21 cellular contexts compared by ENCODE assay signal in genomic region chr1:22045604-22046228, GRCh38. TPM values are rescaled to one million over a fixed set of nuclear protein-coding genes. Genes with fewer than 3 reads are reported as not detected.
A peak's percentile ranks its signal among the peaks of the same experiment; 100 is the strongest.
DNase-seq lines count a peak whose midpoint lies in the region; ATAC-seq, FAIRE-seq and TF ChIP-seq lines count a peak whose summit lies in the region.
"Had no signal": no experiment of that assay in that cellular context is flagged by ENCODE, and none has a peak within 500 bp of the region (broad histone marks: within the 10 kb centered on the region; RNA-seq: fewer than 3 reads in every experiment).

No MANE protein-coding gene starts in this region.

- RAD21 ChIA-PET in GM12878 (lab: Charles Lee; ENCODE audit: unreplicated experiment): interaction anchor here (0.9 to 1.5 kb wide), 2 partner anchors 17 to 20 kb away, joined by 3 to 5 read pairs; no protein-coding TSS in a partner anchor

- no peak overlapping the region for H4K5ac ChIP-seq in IMR-90 (ENCODE audit: low read depth, low read length)

- no peaks in the 10 kb centered on the region for H3K27me3 Mint-ChIP-seq in CD4-positive, alpha-beta memory T cell
- no peaks in the 10 kb centered on the region for H3K27me3 Mint-ChIP-seq in naive thymus-derived CD8-positive, alpha-beta T cell

- CTCF ChIA-PET in CD4-positive, alpha-beta memory T cell (lab: Charles Lee; ENCODE audit: partially characterized antibody): interaction anchor here (0.6 kb wide), 1 partner anchor 24 kb away, joined by 3 read pairs; no protein-coding TSS in a partner anchor
- CTCF ChIA-PET in IMR-90 (lab: Yijun Ruan, JAX): no interaction called here
- CTCF ChIA-PET in GM12878 (lab: Yijun Ruan, JAX): no interaction called here

- BruUV-seq in IMR-90 (replicated peaks; lab: Mats Ljungman, UMichigan) (no TSS peak), GM12878 (replicated peaks; lab: Mats Ljungman, UMichigan) (no TSS peak)

- no peak overlapping the region for H2AFZ ChIP-seq in IMR-90 (replicated peaks; ENCODE audit: low read length, poor library complexity)
- no peak overlapping the region for H2AFZ ChIP-seq in GM12878 (ENCODE audit: control insufficient read depth, low read depth, low read length)

- H3K4me1 ChIP-seq in CD4-positive, alpha-beta memory T cell (ENCODE audit: insufficient read depth, low read length): peaks cover 60% of the 10 kb centered on the region
- H3K4me1 ChIP-seq in IMR-90 (ENCODE audit: control insufficient read depth, insufficient read depth, low read length): peaks cover 5% of the 10 kb centered on the region
- H3K4me1 ChIP-seq in GM12878 (ENCODE audit: control insufficient read depth, insufficient read depth, low read length): peaks cover 37% of the 10 kb centered on the region
- H3K4me1 ChIP-seq: SJSA1 had no signal

- H3K79me1 ChIP-seq in IMR-90 (ENCODE audit: low read depth in 1 of 2, low read length in 2 of 2): no peaks in the 10 kb centered on the region

- no peak for TF ChIP-seq POLR2A in IMR-90 (IDR thresholded peaks at IDR 0.05; ENCODE audit: low read depth, low read length)
- TF ChIP-seq POLR2A in GM12878 (IDR thresholded peaks at IDR 0.05; ENCODE audit: low read depth, low read length): no peak

- POLR2A ChIA-PET in CD4-positive, alpha-beta memory T cell (lab: Charles Lee; ENCODE audit: partially characterized antibody): interaction anchor here (0.7 to 17.7 kb wide), 4 partner anchors 7 to 21 kb away, joined by 3 to 874 read pairs (median 8); no protein-coding TSS in a partner anchor
- POLR2A ChIA-PET in IMR-90 (lab: Charles Lee; ENCODE audit: unreplicated experiment) (no interaction called here), GM12878 (lab: Charles Lee) (interaction anchor here (0.6 to 21.4 kb wide), 2 partner anchors 19 to 30 kb away, joined by 3 to 325 read pairs; no protein-coding TSS in a partner anchor)
- POLR2A ChIA-PET in naive thymus-derived CD8-positive, alpha-beta T cell (lab: Charles Lee): interaction anchor here (11.8 kb wide), 1 partner anchor 8 kb away, joined by 297 read pairs; the partner anchor contains the start of gene CDC42

- peak overlapping the region; percentile 11 to 91 (median 68) for H3K27ac Mint-ChIP-seq in CD4-positive, alpha-beta memory T cell
- peak overlapping the region in 8 of 10 donors; percentile 11 to 70 (median 60) for H3K27ac Mint-ChIP-seq in naive thymus-derived CD8-positive, alpha-beta T cell

- no peaks in the 10 kb centered on the region for H3K36me3 ChIP-seq in CD4-positive, alpha-beta memory T cell (ENCODE audit: insufficient read depth, low read length)
- H3K36me3 ChIP-seq in IMR-90 (ENCODE audit: control insufficient read depth, insufficient read depth, low read length): no peaks in the 10 kb centered on the region
- H3K36me3 ChIP-seq in GM12878 (ENCODE audit: control insufficient read depth in 2 of 2, insufficient read depth in 2 of 2, low read length in 1 of 2): no peaks in the 10 kb centered on the region
- H3K36me3 ChIP-seq: breast epithelium, lower lobe of right lung, right atrium auricular region, SJSA1, transverse colon had no signal

- H3K4ac ChIP-seq in IMR-90 (ENCODE audit: low read depth, low read length): no peak overlapping the region

- no peak overlapping the region for H3K4me2 ChIP-seq in IMR-90 (ENCODE audit: low read depth, low read length)
- no peak overlapping the region for H3K4me2 ChIP-seq in GM12878 (ENCODE audit: control insufficient read depth, insufficient read depth)

- H4K91ac ChIP-seq in IMR-90 (ENCODE audit: insufficient read depth, low read depth, low read length): no peak overlapping the region

- H3K23ac ChIP-seq in IMR-90 (ENCODE audit: low read depth, low read length): 0 out of 2 replicates have a peak overlapping the region, but pooled peaks have one; percentile 31

- no peaks in the 10 kb centered on the region for H3K9me3 ChIP-seq in CD4-positive, alpha-beta memory T cell (ENCODE audit: control insufficient read depth in 1 of 2, low read length in 2 of 2)
- H3K9me3 ChIP-seq in IMR-90 (ENCODE audit: control insufficient read depth, insufficient read depth, low read length): no peaks in the 10 kb centered on the region; the same call in 1 of the 2 replicates
- peaks cover 2% of the 10 kb centered on the region; the same call in 1 of the 3 replicates for H3K9me3 ChIP-seq in GM12878 (replicated peaks; ENCODE audit: control insufficient read depth, insufficient read depth, low read length)
- H3K9me3 ChIP-seq: breast epithelium, lower lobe of right lung, right atrium auricular region, SJSA1, transverse colon had no signal

- no peak overlapping the region for H3K9ac ChIP-seq in IMR-90 (ENCODE audit: low read depth, low read length)
- H3K9ac ChIP-seq in GM12878 (ENCODE audit: control insufficient read depth, insufficient read depth, low read length): no peak overlapping the region

- H4K20me1 ChIP-seq in IMR-90 (ENCODE audit: insufficient read depth, low read length): no peaks in the 10 kb centered on the region
- H4K20me1 ChIP-seq in GM12878 (ENCODE audit: control insufficient read depth, insufficient read depth): no peaks in the 10 kb centered on the region

- H3K79me2 ChIP-seq in GM12878 (ENCODE audit: control insufficient read depth, insufficient read depth, low read length): no peaks in the 10 kb centered on the region

- H2BK5ac ChIP-seq in IMR-90 (ENCODE audit: low read depth, low read length, poor library complexity, severe bottlenecking): no peak overlapping the region

- no peak overlapping the region for H2AK9ac ChIP-seq in IMR-90 (replicated peaks; ENCODE audit: low read depth, low read length, poor library complexity)

- H3K4me3 ChIP-seq in CD4-positive, alpha-beta memory T cell (ENCODE audit: low read length in 2 of 2): no peak overlapping the region
- no peak overlapping the region for H3K4me3 ChIP-seq in IMR-90 (ENCODE audit: insufficient read depth, low read depth, low read length)
- H3K4me3 ChIP-seq in GM12878: no peak overlapping the region
- H3K4me3 ChIP-seq: breast epithelium, lower lobe of right lung, right atrium auricular region, SJSA1, transverse colon had no signal

- H2BK20ac ChIP-seq in IMR-90 (ENCODE audit: low read depth, low read length): no peak overlapping the region

- DNase-seq in CD4-positive, alpha-beta memory T cell: no peak
- DNase-seq in IMR-90: no peak
- DNase-seq in GM12878 (ENCODE audit: low read depth, low spot score): no peak
- DNase-seq in naive thymus-derived CD8-positive, alpha-beta T cell: no peak
- no peak for DNase-seq in omental fat pad (ENCODE audit: low spot score)
- no peak for DNase-seq in DMS 273 treated with DMSO at 0.1 percent for 48 hours (lab: John Stamatoyannopoulos, UW)
- DNase-seq in activated T-cell treated with anti-CD3 and anti-CD28 coated beads, Interleukin-2, amount 50 U/mL, for 48 hours: no peak
- DNase-seq: activated CD4-positive, alpha-beta T cell treated with anti-CD3 and anti-CD28 coated beads, Interleukin-2, amount 50 U/mL, for 48 hours; foreskin melanocyte; KG1; lower lobe of right lung; NCI-H1436 treated with DMSO at 0.1 percent for 48 hours; stimulated activated CD8-positive, alpha-beta memory T cell treated with anti-CD3 and anti-CD28 coated beads, Interleukin-4, amount 100 ng/mL, for 48 hours; transverse colon had no signal

- peaks cover 0 to 5% (median 0%) of the 10 kb centered on the region in 8 donors for H3K9me3 Mint-ChIP-seq in CD4-positive, alpha-beta memory T cell
- peaks cover 0 to 10% (median 4%) of the 10 kb centered on the region in 9 donors for H3K9me3 Mint-ChIP-seq in naive thymus-derived CD8-positive, alpha-beta T cell

- TF ChIP-seq RAD21 in IMR-90 (IDR thresholded peaks at IDR 0.05; ENCODE audit: low read length) (no peak), GM12878 (IDR thresholded peaks at IDR 0.05; ENCODE audit: insufficient read depth, low read depth, low read length) (no peak)

- no peak overlapping the region for H3K14ac ChIP-seq in IMR-90 (replicated peaks; ENCODE audit: low read depth, low read length)

- intact Hi-C loops in CD4-positive, alpha-beta memory T cell (cut with micrococcal nuclease): no loop called here
- intact Hi-C loops in IMR-90 (cut with micrococcal nuclease) (no loop called here), GM12878 (cut with micrococcal nuclease; ENCODE audit: unreplicated experiment) (loop anchor here (10.0 kb wide), 1 partner anchor 1679 kb away; no protein-coding TSS in a partner anchor)

- no CpG with 5 or more reads among the region's 2 CpGs for WGBS in IMR-90 (ENCODE audit: extremely low coverage in 2 of 2, insufficient read length in 1 of 2), 2 experiments
- WGBS in GM12878 (ENCODE audit: insufficient coverage, insufficient replicate concordance, low lambda C conversion rate, missing lambda C conversion rate): 46% methylated on average over 2 of the region's 2 CpGs

- peaks cover 0 to 4% of the 10 kb centered on the region in 2 donors for H3K36me3 Mint-ChIP-seq in CD4-positive, alpha-beta memory T cell
- H3K36me3 Mint-ChIP-seq in naive thymus-derived CD8-positive, alpha-beta T cell: peaks cover 0 to 5% (median 3%) of the 10 kb centered on the region in 3 donors

- peaks cover 5% of the 10 kb centered on the region; the same call in 1 of the 2 replicates for H3K9me1 ChIP-seq in IMR-90 (ENCODE audit: insufficient read depth, low read length)

- SMC1A ChIA-PET in GM12878 (lab: Charles Lee; ENCODE audit: uncharacterized antibody, unreplicated experiment): interaction anchor here (1.3 to 11.2 kb wide), 3 partner anchors 15 to 22 kb away, joined by 3 to 100 read pairs (median 3); no protein-coding TSS in a partner anchor

- no peak for FAIRE-seq in GM12878 (lab: Jason Lieb, UNC)
- FAIRE-seq: H54, TTC549 had no signal

- H3K27me3 ChIP-seq in CD4-positive, alpha-beta memory T cell (ENCODE audit: insufficient read depth, low read length): no peaks in the 10 kb centered on the region
- 0 out of 2 replicates have a peak, but pooled peaks cover 2% of the 10 kb centered on the region for H3K27me3 ChIP-seq in IMR-90 (ENCODE audit: control insufficient read depth, insufficient read depth, low read length)
- no peaks in the 10 kb centered on the region for H3K27me3 ChIP-seq in GM12878 (replicated peaks in 1 of 2; ENCODE audit: control insufficient read depth in 2 of 2, insufficient read depth in 2 of 2, low read length in 1 of 2)
- H3K27me3 ChIP-seq: breast epithelium, right atrium auricular region, SJSA1, transverse colon had no signal

- peak overlapping the region; percentile 20; the same call in 1 of the 2 replicates for H2AK5ac ChIP-seq in IMR-90 (ENCODE audit: low read depth, low read length)

- in situ Hi-C loops in IMR-90 (cut with MboI; ENCODE audit: low sequenced_read_pairs): no loop called here
- in situ Hi-C loops in GM12878 (cut with MboI): no loop called here

- ATAC-seq in IMR-90 (ENCODE audit: low read depth) (no peak), GM12878 (no peak), omental fat pad (ENCODE audit: low FRiP score) (no peak), GM21526 (IDR thresholded peaks at IDR 0.05; ENCODE audit: low FRiP score, unreplicated experiment) (no peak)
- ATAC-seq in naive thymus-derived CD8-positive, alpha-beta T cell: no peak
- ATAC-seq: lower lobe of right lung had no signal

- H3K18ac ChIP-seq in IMR-90 (ENCODE audit: low read depth, low read length): no peak overlapping the region

- no peak overlapping the region for H3K27ac ChIP-seq in CD4-positive, alpha-beta memory T cell (ENCODE audit: low read depth, low read length)
- H3K27ac ChIP-seq in IMR-90 (ENCODE audit: insufficient read depth, low read length): no peak overlapping the region
- H3K27ac ChIP-seq in GM12878 (ENCODE audit: control insufficient read depth, insufficient read depth): peak overlapping the region; percentile 3; the same call in 1 of the 2 replicates
- H3K27ac ChIP-seq: breast epithelium, lower lobe of right lung, right atrium auricular region, SJSA1, transverse colon had no signal

- peaks cover 40 to 72% (median 54%) of the 10 kb centered on the region in 4 donors for H3K4me1 Mint-ChIP-seq in CD4-positive, alpha-beta memory T cell
- H3K4me1 Mint-ChIP-seq in naive thymus-derived CD8-positive, alpha-beta T cell: peaks cover 36 to 64% (median 60%) of the 10 kb centered on the region in 4 donors

- H2BK120ac ChIP-seq in IMR-90 (ENCODE audit: low read depth, low read length): no peak overlapping the region

- H4K8ac ChIP-seq in IMR-90 (ENCODE audit: low read depth in 2 of 2, low read length in 2 of 2): no peak overlapping the region

- peak overlapping the region in 6 of 8 donors; percentile 13 to 74 (median 30) for H3K4me3 Mint-ChIP-seq in CD4-positive, alpha-beta memory T cell
- peak overlapping the region in 2 of 10 donors; percentile 2 to 51 for H3K4me3 Mint-ChIP-seq in naive thymus-derived CD8-positive, alpha-beta T cell

- no peak overlapping the region for H3K56ac ChIP-seq in IMR-90 (ENCODE audit: extremely low read depth, insufficient read depth, low read length)

- TF ChIP-seq CTCF in IMR-90 (conservative IDR thresholded peaks at IDR 0.05; ENCODE audit: low read depth, low read length): no peak
- TF ChIP-seq CTCF in GM12878 (IDR thresholded peaks at IDR 0.05 in 2 of 3, conservative IDR thresholded peaks at IDR 0.05 in 1 of 3; ENCODE audit: control insufficient read depth in 2 of 3, extremely low read depth in 1 of 3, insufficient read depth in 1 of 3, low read depth in 3 of 3, low read length in 3 of 3): no peak
- no peak for TF ChIP-seq CTCF in omental fat pad (IDR thresholded peaks at IDR 0.05)

- TF ChIP-seq EP300 in GM12878 (IDR thresholded peaks at IDR 0.05; ENCODE audit: borderline replicate concordance in 1 of 2, control insufficient read depth in 1 of 2, low read depth in 2 of 2, low read length in 2 of 2): no peak

- dilution Hi-C loops in IMR-90 (cut with HindIII; ENCODE audit: low sequenced_read_pairs, unreplicated experiment): no loop called here

- H2BK15ac ChIP-seq in IMR-90 (ENCODE audit: low read depth, low read length): no peak overlapping the region

RNA-seq across cellular contexts. Expression of gene CDC42, which starts 6.8 kb away (rescaled TPM):
- 100 to 1,000 TPM; 195 to 202 TPM for total RNA-seq in CD4-positive, alpha-beta memory T cell
- polyA plus RNA-seq in CD4-positive, alpha-beta memory T cell: 100 to 1,000 TPM; 159 to 320 TPM
- total RNA-seq in IMR-90 (2012; rRNA removed): 609 and 676 TPM in 2 replicates
- polyA plus RNA-seq in IMR-90 (2012; rRNA removed): 143 and 162 TPM in 2 replicates
- polyA plus RNA-seq in IMR-90 (2012; cell fraction: cytosol; rRNA removed): 33.0 and 68.9 TPM in 2 replicates
- polyA plus RNA-seq in IMR-90 (2012; cell fraction: nucleus; rRNA removed; ENCODE audit: low replicate concordance): 7.9 and 79.6 TPM in 2 replicates
- total RNA-seq in GM12878 (2013; cell fraction: nucleolus; rRNA removed): 56.5 and 59.3 TPM in 2 replicates
- 350 and 429 TPM in 2 replicates for total RNA-seq in GM12878 (2014; rRNA removed)
- total RNA-seq in GM12878 (2014; rRNA removed; fragmentation: Illumina TruSeq; extraction: Trizol): 418 and 422 TPM in 2 replicates
- total RNA-seq in GM12878 (2021): 302 and 307 TPM in 2 replicates
- polyA plus RNA-seq in GM12878 (2011; ENCODE audit: low read depth): 600 TPM
- polyA plus RNA-seq in GM12878 (2011; rRNA removed): 479 and 776 TPM in 2 replicates
- 185 and 243 TPM in 2 replicates for polyA plus RNA-seq in GM12878 (2011; cell fraction: cytosol; rRNA removed)
- polyA plus RNA-seq in GM12878 (2011; cell fraction: nucleus; rRNA removed): 95.9 and 111 TPM in 2 replicates
- 274 and 336 TPM in 2 replicates for polyA plus RNA-seq in GM12878 (2012)
- 426 and 542 TPM in 2 replicates for polyA plus RNA-seq in GM12878 (2014; fragmentation: Illumina TruSeq; extraction: Trizol)
- 100 to 1,000 TPM; 286 to 442 TPM for polyA plus RNA-seq in GM12878 (2014; fragmentation: Nextera tagmentation; extraction: Ambion mirVana)
- polyA plus RNA-seq in GM12878 (2014; rRNA removed): 230 and 275 TPM in 2 replicates
- polyA plus RNA-seq in GM12878 (2016; fragmentation: Nextera tagmentation; extraction: Ambion mirVana): 100 to 1,000 TPM; 184 to 200 TPM
- polyA minus RNA-seq in GM12878 (2011; rRNA and poly(A)+ RNA removed): 265 and 457 TPM in 2 replicates
- polyA minus RNA-seq in GM12878 (2011; cell fraction: cytosol; rRNA and poly(A)+ RNA removed): 121 and 123 TPM in 2 replicates
- 21.6 and 24.3 TPM in 2 replicates for polyA minus RNA-seq in GM12878 (2011; cell fraction: nucleus; rRNA and poly(A)+ RNA removed)
- 100 to 1,000 TPM; 229 to 239 TPM for total RNA-seq in naive thymus-derived CD8-positive, alpha-beta T cell
- polyA plus RNA-seq in naive thymus-derived CD8-positive, alpha-beta T cell: 100 to 1,000 TPM; 236 to 472 (median 393) TPM
- total RNA-seq in omental fat pad: 100 to 1,000 TPM; 186 to 260 (median 205) TPM

RNA-seq across cellular contexts. Expression of gene CELA3A, which starts 44.3 kb away (rescaled TPM):
- not detected for total RNA-seq in CD4-positive, alpha-beta memory T cell
- polyA plus RNA-seq in CD4-positive, alpha-beta memory T cell: not detected
- not detected in 2 replicates for total RNA-seq in IMR-90 (2012; rRNA removed)
- polyA plus RNA-seq in IMR-90 (2012; rRNA removed): not detected in 2 replicates
- polyA plus RNA-seq in IMR-90 (2012; cell fraction: cytosol; rRNA removed): not detected in 2 replicates
- polyA plus RNA-seq in IMR-90 (2012; cell fraction: nucleus; rRNA removed; ENCODE audit: low replicate concordance): not detected in 2 replicates
- not detected in 2 replicates for total RNA-seq in GM12878 (2013; cell fraction: nucleolus; rRNA removed)
- not detected in 2 replicates for total RNA-seq in GM12878 (2014; rRNA removed)
- total RNA-seq in GM12878 (2014; rRNA removed; fragmentation: Illumina TruSeq; extraction: Trizol): not detected in 2 replicates
- total RNA-seq in GM12878 (2021): 7.6 and 9.0 TPM in 2 replicates
- polyA plus RNA-seq in GM12878 (2011; ENCODE audit: low read depth): not detected
- not detected in 2 replicates for polyA plus RNA-seq in GM12878 (2011; rRNA removed)
- not detected in 2 replicates for polyA plus RNA-seq in GM12878 (2011; cell fraction: cytosol; rRNA removed)
- not detected in 2 replicates for polyA plus RNA-seq in GM12878 (2011; cell fraction: nucleus; rRNA removed)
- polyA plus RNA-seq in GM12878 (2012): not detected in 2 replicates
- polyA plus RNA-seq in GM12878 (2014; fragmentation: Illumina TruSeq; extraction: Trizol): not detected in 2 replicates
- polyA plus RNA-seq in GM12878 (2014; fragmentation: Nextera tagmentation; extraction: Ambion mirVana): not detected
- not detected in 2 replicates for polyA plus RNA-seq in GM12878 (2014; rRNA removed)
- not detected for polyA plus RNA-seq in GM12878 (2016; fragmentation: Nextera tagmentation; extraction: Ambion mirVana)
- not detected in 2 replicates for polyA minus RNA-seq in GM12878 (2011; rRNA and poly(A)+ RNA removed)
- polyA minus RNA-seq in GM12878 (2011; cell fraction: cytosol; rRNA and poly(A)+ RNA removed): not detected in 2 replicates
- polyA minus RNA-seq in GM12878 (2011; cell fraction: nucleus; rRNA and poly(A)+ RNA removed): not detected in 2 replicates
- not detected for total RNA-seq in naive thymus-derived CD8-positive, alpha-beta T cell
- not detected for polyA plus RNA-seq in naive thymus-derived CD8-positive, alpha-beta T cell
- 1 to 10 TPM in 1 of 4 donors, under 1 TPM in 1, not detected in 2; 0.74 to 2.4 TPM for total RNA-seq in omental fat pad
- total RNA-seq: breast epithelium, lower lobe of right lung, right atrium auricular region, SJSA1, transverse colon had no signal
- polyA plus RNA-seq: neural cell had no signal
